23 cellular contexts compared by ENCODE assay signal in the genomic region with DNA sequence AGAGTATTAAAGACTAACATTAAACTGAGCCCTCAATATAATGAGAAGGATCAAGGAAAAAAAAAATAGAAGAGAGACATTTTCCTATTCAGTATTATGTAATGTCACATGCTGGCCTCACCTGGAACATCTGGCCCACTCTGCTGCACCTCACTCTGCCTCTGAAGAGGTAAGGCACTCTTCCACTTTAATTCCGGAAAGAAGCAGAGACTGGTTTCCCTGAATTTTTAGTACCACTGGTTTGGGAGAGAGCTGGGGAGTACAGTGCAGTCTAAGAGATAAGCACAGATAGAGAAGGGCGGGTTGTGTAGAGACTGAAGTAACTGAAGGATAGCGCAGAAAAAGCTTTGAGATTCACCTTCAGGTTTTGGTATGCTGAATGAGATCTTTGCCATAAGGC.
DNase-seq lines count a peak whose midpoint lies in the region; ATAC-seq, FAIRE-seq and TF ChIP-seq lines count a peak whose summit lies in the region.
"Had no signal": no experiment of that assay in that cellular context is flagged by ENCODE, and none has a peak within 500 bp of the region (broad histone marks: within the 10 kb centered on the region; RNA-seq: fewer than 3 reads in every experiment).

No MANE protein-coding gene starts in this region.

- H3K36me3 ChIP-seq in BE2C (no peaks in the 10 kb centered on the region), small intestine (ENCODE audit: control insufficient read depth in 2 of 2, insufficient read depth in 2 of 2, low read length in 2 of 2) (peaks cover 0 to 1% of the 10 kb centered on the region in 2 donors)
- H3K36me3 ChIP-seq: BLaER1 had no signal

- H3T11ph ChIP-seq in H9 (ENCODE audit: low read length): no peak overlapping the region

- DNase-seq in BE2C (peak; percentile 6), H9 (no peak), WTC11 (ENCODE audit: low spot score) (no peak), mesothelial cell of epicardium (ENCODE audit: low spot score in 2 of 2, unreplicated experiment in 2 of 2) (no peak), small intestine (no peak)
- DNase-seq in activated T-cell treated with anti-CD3 and anti-CD28 coated beads, Interleukin-2, amount 50 U/mL, for 4 hours: no peak
- DNase-seq in activated naive CD4-positive, alpha-beta T cell treated with anti-CD3 and anti-CD28 coated beads for 36 hours: no peak
- DNase-seq: AML-193; CD8-positive, alpha-beta T cell; COR-L47; DMS 273 treated with DMSO at 0.1 percent for 48 hours; DMS53; DND-41; EL; HFFc6; KG1 had no signal

- intact Hi-C loops in activated naive CD4-positive, alpha-beta T cell treated with anti-CD3 and anti-CD28 coated beads for 36 hours (cut with micrococcal nuclease): no loop called here

- H3K4me1 Mint-ChIP-seq in H9 (peaks cover 47% of the 10 kb centered on the region in 2 experiments), WTC11 (peaks cover 55% of the 10 kb centered on the region), mesothelial cell of epicardium (peaks cover 39% of the 10 kb centered on the region)
- no peaks in the 10 kb centered on the region for H3K4me1 Mint-ChIP-seq in activated T-cell treated with anti-CD3 and anti-CD28 coated beads, Interleukin-2, amount 50 U/mL, for 4 hours (ENCODE audit: low read depth)
- no peaks in the 10 kb centered on the region for H3K4me1 Mint-ChIP-seq in activated naive CD4-positive, alpha-beta T cell treated with anti-CD3 and anti-CD28 coated beads for 36 hours (ENCODE audit: low read depth)
- H3K4me1 Mint-ChIP-seq: IgD-negative memory B cell had no signal

- H3K14ac ChIP-seq in H9 (ENCODE audit: insufficient read depth, low read length): no peak overlapping the region

- H3K9me3 ChIP-seq in BE2C: no peaks in the 10 kb centered on the region
- no peaks in the 10 kb centered on the region for H3K9me3 ChIP-seq in H9 (ENCODE audit: control insufficient read depth, low read depth, low read length)
- no peaks in the 10 kb centered on the region for H3K9me3 ChIP-seq in small intestine (ENCODE audit: control insufficient read depth, low read depth)
- H3K9me3 ChIP-seq: BLaER1 had no signal

- no peak overlapping the region for H3K9ac ChIP-seq in H9 (ENCODE audit: extremely low read depth, insufficient read length, low read length)
- H3K9ac ChIP-seq: BLaER1 had no signal

- H3K4me1 ChIP-seq in BE2C: peaks cover 12% of the 10 kb centered on the region
- peaks cover 4% of the 10 kb centered on the region for H3K4me1 ChIP-seq in H9 (ENCODE audit: insufficient read depth, low read length)
- H3K4me1 ChIP-seq in small intestine (ENCODE audit: control insufficient read depth in 2 of 2, insufficient read depth in 1 of 2, low read depth in 1 of 2, low read length in 1 of 2): no peaks in the 10 kb centered on the region
- H3K4me1 ChIP-seq: BLaER1 had no signal

- no peak overlapping the region for H4K5ac ChIP-seq in H9 (ENCODE audit: insufficient read length, low read depth, low read length)

- H2BK120ac ChIP-seq in H9 (ENCODE audit: low read depth, low read length, poor library complexity, severe bottlenecking): no peak overlapping the region

- no peaks in the 10 kb centered on the region for H3K79me1 ChIP-seq in H9 (ENCODE audit: insufficient read depth, low read depth, low read length, poor library complexity, severe bottlenecking)

- POLR2A ChIA-PET in WTC11 (lab: Charles Lee): no interaction called here

- FAIRE-seq in small intestine (lab: Jason Lieb, UNC): no peak
- FAIRE-seq: A204.1, GM12878, H54, HTR-8/SVneo had no signal

- WGBS in H9 (ENCODE audit: extremely low coverage, insufficient read length, low lambda C conversion rate): no CpG with 5 or more reads among the region's 3 CpGs
- WGBS in small intestine, 3 donors: 95 to 96% (median 95%) methylated on average over 3 of the region's 3 CpGs

- peak overlapping the region; percentile 34 for H3K4me3 ChIP-seq in BE2C (ENCODE audit: low read depth, low read length)
- H3K4me3 ChIP-seq in small intestine (ENCODE audit: low read depth in 1 of 2, low read length in 2 of 2): no peak overlapping the region
- H3K4me3 ChIP-seq: BLaER1, GM12878 had no signal

- no peak overlapping the region for H2AK5ac ChIP-seq in H9 (ENCODE audit: insufficient read length, low read length)

- H3K23me2 ChIP-seq in H9 (ENCODE audit: insufficient read length, low read depth, low read length, poor library complexity, severe bottlenecking): no peaks in the 10 kb centered on the region

- ATAC-seq in WTC11: peak; percentile 52
- no peak for ATAC-seq in activated T-cell treated with anti-CD3 and anti-CD28 coated beads, Interleukin-2, amount 50 U/mL, for 4 hours
- ATAC-seq: CD8-positive, alpha-beta T cell; GM12878; HCT116 had no signal

- no peaks in the 10 kb centered on the region for H3K36me3 Mint-ChIP-seq in H9 (ENCODE audit: insufficient read depth in 1 of 3, low read depth in 3 of 3)
- H3K36me3 Mint-ChIP-seq in WTC11: no peaks in the 10 kb centered on the region
- no peaks in the 10 kb centered on the region for H3K36me3 Mint-ChIP-seq in mesothelial cell of epicardium
- H3K36me3 Mint-ChIP-seq in activated T-cell treated with anti-CD3 and anti-CD28 coated beads, Interleukin-2, amount 50 U/mL, for 4 hours (ENCODE audit: insufficient read depth): no peaks in the 10 kb centered on the region
- no peaks in the 10 kb centered on the region for H3K36me3 Mint-ChIP-seq in activated naive CD4-positive, alpha-beta T cell treated with anti-CD3 and anti-CD28 coated beads for 36 hours (ENCODE audit: low read depth)
- H3K36me3 Mint-ChIP-seq: CD8-positive, alpha-beta T cell; IgD-negative memory B cell had no signal

- no peak overlapping the region for H3K27ac ChIP-seq in H9 (ENCODE audit: insufficient read length, low read depth, low read length)
- no peak overlapping the region for H3K27ac ChIP-seq in small intestine (ENCODE audit: low read depth in 1 of 2, low read length in 1 of 2)
- H3K27ac ChIP-seq: BLaER1 had no signal

- H2AFZ ChIP-seq in H9 (ENCODE audit: low read length): peak overlapping the region; percentile 73

- H3K27me3 Mint-ChIP-seq in H9 (ENCODE audit: low read depth) (no peaks in the 10 kb centered on the region), WTC11 (ENCODE audit: low read depth) (no peaks in the 10 kb centered on the region), mesothelial cell of epicardium (ENCODE audit: low read depth) (no peaks in the 10 kb centered on the region)
- H3K27me3 Mint-ChIP-seq in activated T-cell treated with anti-CD3 and anti-CD28 coated beads, Interleukin-2, amount 50 U/mL, for 4 hours (ENCODE audit: low read depth): no peaks in the 10 kb centered on the region
- no peaks in the 10 kb centered on the region for H3K27me3 Mint-ChIP-seq in activated naive CD4-positive, alpha-beta T cell treated with anti-CD3 and anti-CD28 coated beads for 36 hours (ENCODE audit: low read depth)
- H3K27me3 Mint-ChIP-seq: IgD-negative memory B cell had no signal

- H3K79me2 ChIP-seq in H9 (ENCODE audit: insufficient read depth, low read length): no peaks in the 10 kb centered on the region

- no peak overlapping the region for H3K56ac ChIP-seq in H9 (ENCODE audit: insufficient read length, low read depth, low read length)

- H3K4me2 ChIP-seq in H9 (ENCODE audit: insufficient read depth, insufficient read length, low read length): no peak overlapping the region
- H3K4me2 ChIP-seq: BLaER1 had no signal

- H3K18ac ChIP-seq in H9 (ENCODE audit: insufficient read length, low read depth, low read length): no peak overlapping the region

- CTCF ChIA-PET in WTC11 (lab: Charles Lee): interaction anchor here (1.0 to 1.2 kb wide), 2 partner anchors 13 to 189 kb away, joined by 3 to 4 read pairs; no protein-coding TSS in a partner anchor
- CTCF ChIA-PET in activated naive CD4-positive, alpha-beta T cell treated with anti-CD3 and anti-CD28 coated beads for 36 hours (lab: Charles Lee): interaction anchor here (0.6 kb wide), 1 partner anchor 589 kb away, joined by 3 read pairs; no protein-coding TSS in a partner anchor

- no peak overlapping the region for H2BK5ac ChIP-seq in H9 (ENCODE audit: insufficient read length, low read length)

- H3K9me3 Mint-ChIP-seq in H9 (no peaks in the 10 kb centered on the region), WTC11 (no peaks in the 10 kb centered on the region), mesothelial cell of epicardium (no peaks in the 10 kb centered on the region)
- H3K9me3 Mint-ChIP-seq in activated T-cell treated with anti-CD3 and anti-CD28 coated beads, Interleukin-2, amount 50 U/mL, for 4 hours: peaks cover 3% of the 10 kb centered on the region
- H3K9me3 Mint-ChIP-seq in activated naive CD4-positive, alpha-beta T cell treated with anti-CD3 and anti-CD28 coated beads for 36 hours: no peaks in the 10 kb centered on the region
- H3K9me3 Mint-ChIP-seq: CD8-positive, alpha-beta T cell; HFFc6 had no signal

- TF ChIP-seq CTCF in BE2C (IDR thresholded peaks at IDR 0.05; ENCODE audit: low read depth, low read length) (no peak), H9 (conservative IDR thresholded peaks at IDR 0.05) (no peak), WTC11 (IDR thresholded peaks at IDR 0.05) (no peak), mesothelial cell of epicardium (IDR thresholded peaks at IDR 0.05; ENCODE audit: unreplicated experiment) (no peak)

- no peak overlapping the region for H4K91ac ChIP-seq in H9 (ENCODE audit: insufficient read length, low read depth, low read length)

- 0 out of 7 replicates have a peak overlapping the region, but pooled peaks of 1 of the 3 experiments have one; percentile 16 for H3K27ac Mint-ChIP-seq in H9
- no peak overlapping the region for H3K27ac Mint-ChIP-seq in WTC11
- H3K27ac Mint-ChIP-seq in mesothelial cell of epicardium: peak overlapping the region; percentile 58
- H3K27ac Mint-ChIP-seq in activated naive CD4-positive, alpha-beta T cell treated with anti-CD3 and anti-CD28 coated beads for 36 hours: no peak overlapping the region
- H3K27ac Mint-ChIP-seq: CD8-positive, alpha-beta T cell; HFFc6; IgD-negative memory B cell had no signal

- H2BK12ac ChIP-seq in H9 (ENCODE audit: insufficient read length, low read depth, low read length): no peak overlapping the region

- H4K20me1 ChIP-seq in H9 (ENCODE audit: control insufficient read depth, insufficient read depth, insufficient read length): no peaks in the 10 kb centered on the region
- H4K20me1 ChIP-seq: BLaER1 had no signal

- H3K4me3 Mint-ChIP-seq in H9 (no peak overlapping the region), WTC11 (no peak overlapping the region), mesothelial cell of epicardium (no peak overlapping the region)
- no peak overlapping the region for H3K4me3 Mint-ChIP-seq in activated T-cell treated with anti-CD3 and anti-CD28 coated beads, Interleukin-2, amount 50 U/mL, for 4 hours
- no peak overlapping the region for H3K4me3 Mint-ChIP-seq in activated naive CD4-positive, alpha-beta T cell treated with anti-CD3 and anti-CD28 coated beads for 36 hours
- H3K4me3 Mint-ChIP-seq: CD8-positive, alpha-beta T cell; HFFc6; IgD-negative memory B cell had no signal

- no peak overlapping the region for H4K8ac ChIP-seq in H9 (replicated peaks; ENCODE audit: insufficient read length, low read depth, low read length)

- no peak overlapping the region for H2BK20ac ChIP-seq in H9 (ENCODE audit: low read depth, low read length, poor library complexity, severe bottlenecking)

- no peak overlapping the region for H3K4ac ChIP-seq in H9 (ENCODE audit: low read depth, low read length)

- no peak overlapping the region for H2BK15ac ChIP-seq in H9 (ENCODE audit: low read depth, low read length)

- no peaks in the 10 kb centered on the region for H3K27me3 ChIP-seq in BE2C
- no peaks in the 10 kb centered on the region; the same call in 1 of the 2 replicates for H3K27me3 ChIP-seq in H9 (ENCODE audit: insufficient read depth, low read length)
- H3K27me3 ChIP-seq in small intestine (ENCODE audit: control insufficient read depth in 2 of 2, insufficient read depth in 2 of 2, low read length in 2 of 2): no peaks in the 10 kb centered on the region
- H3K27me3 ChIP-seq: BLaER1 had no signal

- no peak overlapping the region for H3K23ac ChIP-seq in H9 (ENCODE audit: insufficient read length, low read depth, low read length)
